8 cellular contexts compared by ENCODE assay signal in the genomic region with DNA sequence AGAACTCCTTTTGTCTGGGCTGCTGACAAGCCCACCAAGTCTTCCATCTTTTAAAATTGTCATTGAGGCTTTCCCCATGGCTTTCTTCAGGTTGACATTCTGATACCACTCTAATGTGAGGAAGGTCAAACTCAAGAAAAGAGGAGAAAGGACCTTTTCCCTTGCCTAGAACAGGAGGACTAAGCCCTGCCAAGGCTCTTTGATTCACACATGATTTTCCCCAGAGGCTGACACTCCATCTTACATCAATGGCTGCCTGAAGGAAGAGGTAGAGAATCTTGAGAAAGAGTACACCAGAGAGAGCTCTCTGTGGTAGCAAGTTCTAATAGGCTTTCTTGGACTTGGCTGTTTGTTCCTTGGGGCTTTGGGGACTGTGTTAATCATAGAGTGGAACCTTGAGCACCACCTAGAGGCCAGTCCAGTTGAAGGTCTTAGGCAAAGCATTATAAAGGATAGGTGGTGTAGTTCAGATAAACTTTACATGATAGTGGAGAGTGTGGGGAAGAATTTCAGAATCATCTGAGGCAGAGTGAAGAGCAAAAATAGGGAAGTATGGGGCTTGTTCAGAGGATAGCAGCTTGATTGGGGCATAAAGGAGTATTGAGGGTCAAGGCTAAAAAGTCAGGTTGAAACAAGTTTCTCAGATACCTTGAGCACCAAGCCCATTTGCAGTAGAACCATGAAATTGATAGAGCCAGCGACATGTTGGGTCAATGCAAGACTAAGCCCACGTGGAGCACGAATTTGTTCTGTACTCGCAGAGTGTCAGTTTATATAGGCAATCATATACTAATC. TPM values are rescaled to one million over a fixed set of nuclear protein-coding genes. Genes with fewer than 3 reads are reported as not detected.
A peak's percentile ranks its signal among the peaks of the same experiment; 100 is the strongest.
DNase-seq lines count a peak whose midpoint lies in the region; ATAC-seq and TF ChIP-seq lines count a peak whose summit lies in the region.

No MANE protein-coding gene starts in this region.

- no peak for TF ChIP-seq POLR2A in GM18505 (IDR thresholded peaks at IDR 0.05; ENCODE audit: borderline replicate concordance, extremely low read depth, insufficient read depth, insufficient read length)
- TF ChIP-seq POLR2A in erythroblast (IDR thresholded peaks at IDR 0.05; ENCODE audit: low read length) = no peak

- ATAC-seq in GM18505 (IDR thresholded peaks at IDR 0.05; ENCODE audit: unreplicated experiment) = peak; percentile 76
- peak; percentile 90 for ATAC-seq in HG03103 (IDR thresholded peaks at IDR 0.05; ENCODE audit: low read depth, unreplicated experiment)
- ATAC-seq in naive thymus-derived CD8-positive, alpha-beta T cell = peak; percentile 74 to 81

- peaks cover 2 to 61% (median 23%) of the 10 kb centered on the region in 3 donors for H3K36me3 Mint-ChIP-seq in naive thymus-derived CD8-positive, alpha-beta T cell

- no peak overlapping the region for H3K4me3 Mint-ChIP-seq in naive thymus-derived CD8-positive, alpha-beta T cell

- H3K4me1 Mint-ChIP-seq in naive thymus-derived CD8-positive, alpha-beta T cell = peaks cover 0 to 11% (median 4%) of the 10 kb centered on the region in 4 donors

- peak; percentile 56 for DNase-seq in ACHN
- peak; percentile 53 for DNase-seq in NCI-H82 treated with DMSO at 0.1 percent for 48 hours (lab: John Stamatoyannopoulos, UW; ENCODE audit: unreplicated experiment)
- peak; percentile 30 to 49 for DNase-seq in activated CD8-positive, alpha-beta memory T cell treated with anti-CD3 and anti-CD28 coated beads for 4 hours (ENCODE audit: low read depth in 2 of 2)
- peak; percentile 75 to 82 for DNase-seq in erythroblast (lab: John Stamatoyannopoulos, UW)
- peak; percentile 18 to 83 (median 57) for DNase-seq in naive thymus-derived CD8-positive, alpha-beta T cell
- DNase-seq in stromal cell of bone marrow (ENCODE audit: low read depth) = peak; percentile 72

- POLR2A ChIA-PET in naive thymus-derived CD8-positive, alpha-beta T cell (lab: Charles Lee) = no interaction called here

- no peak overlapping the region for H3K27ac Mint-ChIP-seq in naive thymus-derived CD8-positive, alpha-beta T cell

- in situ Hi-C loops in ACHN (cut with HindIII; ENCODE audit: low pct_ligation_motif_present, low pct_unique_long_range_greater_than_20kb, low sequenced_read_pairs) = loop anchor here (25.0 kb wide), 1 partner anchor 158 kb away; no protein-coding TSS in a partner anchor

- no peaks in the 10 kb centered on the region for H3K27me3 Mint-ChIP-seq in naive thymus-derived CD8-positive, alpha-beta T cell

- H3K9me3 Mint-ChIP-seq in naive thymus-derived CD8-positive, alpha-beta T cell = no peaks in the 10 kb centered on the region

RNA-seq across cellular contexts. Expression of a gene that starts 36.7 kb away (rescaled TPM):
- 100 to 1,000 TPM; 123 to 125 TPM for total RNA-seq in naive thymus-derived CD8-positive, alpha-beta T cell
- polyA plus RNA-seq in naive thymus-derived CD8-positive, alpha-beta T cell = 100 to 1,000 TPM; 102 to 144 (median 127) TPM

Comparison
In these comparisons a context has a peak if more than half of its experiments do, and no peak if none do; other contexts are left out.
1. Peak in every context shown above with its lines: DNase-seq and ATAC-seq.